1 cellular context compared by ENCODE assay signal in the genomic region with DNA sequence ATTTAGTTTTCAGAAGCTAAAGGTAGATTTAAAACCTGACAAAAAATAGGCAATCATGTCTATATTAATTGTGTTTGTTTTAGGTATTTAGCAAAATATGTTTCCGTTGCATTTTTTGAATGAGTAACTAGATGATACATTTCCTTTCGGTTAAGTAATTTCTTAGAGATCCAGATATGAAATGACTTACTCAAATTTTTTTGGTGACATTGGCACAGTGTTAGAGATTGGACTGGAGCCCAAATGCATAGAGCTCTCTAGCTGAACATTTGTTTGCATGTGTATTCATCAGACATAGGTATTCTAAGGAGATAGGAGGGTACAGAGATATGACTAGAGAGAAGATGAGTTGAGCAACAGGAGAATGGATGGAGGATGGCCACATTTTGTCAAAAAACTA.
TF ChIP-seq lines count a peak whose summit lies in the region.

No MANE protein-coding gene starts in this region.

TF ChIP-seq in H1, 55 proteins besides CTCF, POLR2A, EP300 and RAD21:
- TF ChIP-seq PHF8 (conservative IDR thresholded peaks at IDR 0.05; ENCODE audit: low read depth, low read length) (no peak), KDM5A (IDR thresholded peaks at IDR 0.05; ENCODE audit: low read length) (no peak), CTBP2 (IDR thresholded peaks at IDR 0.05; ENCODE audit: borderline replicate concordance, insufficient read depth, insufficient read length, low read length) (no peak), BCL11A (IDR thresholded peaks at IDR 0.05; ENCODE audit: low read depth in 2 of 2, low read length in 2 of 2) (no peak), HDAC6 (IDR thresholded peaks at IDR 0.05; ENCODE audit: low read depth, low read length) (no peak), GTF2F1 (IDR thresholded peaks at IDR 0.05; ENCODE audit: borderline replicate concordance, low read depth, low read length) (no peak), KDM1A (IDR thresholded peaks at IDR 0.05; ENCODE audit: borderline replicate concordance, low read length) (no peak), CEBPB (IDR thresholded peaks at IDR 0.05; ENCODE audit: low read depth, low read length) (no peak), SP1 (IDR thresholded peaks at IDR 0.05; ENCODE audit: low read depth, low read length) (no peak)
TF ChIP-seq in H1: peak in this region for 0.
